ENCODE assay signal across 7 cellular contexts in the genomic region with DNA sequence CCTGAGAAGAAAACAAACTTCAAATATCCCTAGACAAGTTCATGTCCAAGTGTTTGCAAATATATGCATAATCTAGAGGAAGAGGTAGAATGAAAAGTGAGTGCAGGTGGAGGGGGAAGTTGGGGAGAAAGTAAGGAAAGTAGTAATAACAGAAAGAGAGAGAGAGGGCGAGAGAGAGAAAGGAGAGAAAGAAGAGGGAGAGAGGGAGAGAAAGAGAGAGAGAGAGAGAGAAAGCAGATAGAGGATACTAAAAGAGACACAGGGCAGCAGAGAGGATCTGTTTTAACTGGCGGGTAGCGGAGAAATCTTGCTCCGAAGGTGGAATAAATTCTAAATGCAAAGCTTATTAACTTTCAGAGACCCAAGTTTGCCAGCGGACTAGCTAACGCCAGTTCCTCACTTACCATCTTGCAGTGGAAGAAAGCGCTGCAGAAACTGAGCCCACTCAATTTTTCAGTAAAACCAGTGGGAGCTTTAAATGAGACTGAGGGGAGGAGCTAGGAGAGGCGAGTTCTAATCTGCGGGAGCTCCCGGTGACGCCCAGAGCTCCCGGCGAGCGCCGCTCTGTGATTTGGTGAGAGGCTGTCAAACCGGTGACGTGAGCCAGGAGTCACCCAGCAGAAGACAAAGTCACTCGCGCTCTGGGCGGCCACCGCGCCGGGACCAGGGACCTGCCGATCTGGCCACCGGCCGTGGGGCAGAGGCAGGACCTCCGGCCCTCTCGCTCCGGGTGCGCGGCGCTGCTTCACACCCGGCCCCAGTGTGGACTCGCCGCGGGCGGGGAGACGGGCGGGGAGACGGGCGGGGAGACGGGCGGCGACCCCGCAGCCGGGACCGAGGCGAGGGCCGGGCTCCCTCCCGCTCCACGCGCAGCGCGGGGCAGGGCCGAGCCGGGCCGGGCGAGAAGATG.
DNase-seq lines count a peak whose midpoint lies in the region; TF ChIP-seq lines count a peak whose summit lies in the region.

A gene with protein sequence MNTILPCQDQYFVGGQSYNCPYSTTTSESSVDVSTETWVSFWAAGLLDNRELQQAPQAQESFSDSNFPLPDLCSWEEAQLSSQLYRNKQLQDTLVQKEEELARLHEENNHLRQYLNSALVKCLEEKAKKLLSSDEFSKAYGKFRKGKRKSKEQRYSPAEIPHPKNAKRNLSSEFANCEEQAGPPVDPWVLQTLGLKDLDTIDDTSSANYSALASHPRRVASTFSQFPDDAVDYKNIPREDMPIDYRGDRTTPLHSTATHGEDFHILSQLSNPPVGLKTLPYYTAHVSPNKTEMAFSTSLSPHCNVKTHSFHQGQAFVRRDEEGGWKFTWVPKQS (minus strand): TSS at position 486 of the 910 bp plus-strand sequence. CDS start 79 bp downstream, at position 407.

- peak within 1 kb of the TSS; percentile 32 for H3K4me3 ChIP-seq in HAP-1
- H3K4me3 ChIP-seq in MM.1S (ENCODE audit: low read length), result peak within 1 kb of the TSS; percentile 66
- H3K4me3 ChIP-seq in fibroblast of mammary gland (ENCODE audit: control insufficient read depth, low read depth, low read length), result peak within 1 kb of the TSS; percentile 67
- peak within 1 kb of the TSS; percentile 64 to 75 for H3K4me3 ChIP-seq in muscle layer of colon (ENCODE audit: low read depth in 1 of 2, low read length in 2 of 2)
- peak within 1 kb of the TSS; percentile 78 for H3K4me3 ChIP-seq in stomach smooth muscle (ENCODE audit: low read length in 2 of 2)

- H3K36me3 ChIP-seq in HAP-1 (replicated peaks), result no peaks in the 10 kb centered on the region
- no peaks in the 10 kb centered on the region for H3K36me3 ChIP-seq in MM.1S (replicated peaks; ENCODE audit: insufficient read depth, low read length)
- no peaks in the 10 kb centered on the region for H3K36me3 ChIP-seq in muscle layer of colon (ENCODE audit: insufficient read depth, low read length)
- no peaks in the 10 kb centered on the region for H3K36me3 ChIP-seq in stomach smooth muscle (ENCODE audit: control insufficient read depth in 2 of 2, insufficient read depth in 2 of 2, low read length in 2 of 2)

- H3K9me3 ChIP-seq in HAP-1 (no peaks in the 10 kb centered on the region), MM.1S (replicated peaks; ENCODE audit: insufficient read depth, low read length) (no peaks in the 10 kb centered on the region), muscle layer of colon (ENCODE audit: low read length) (no peaks in the 10 kb centered on the region), stomach smooth muscle (ENCODE audit: control insufficient read depth in 2 of 2, low read length in 2 of 2) (no peaks in the 10 kb centered on the region)

- no peaks in the 10 kb centered on the region for H3F3A ChIP-seq in MM.1S (ENCODE audit: insufficient read depth, low read length)

- H3K4me2 ChIP-seq in MM.1S (ENCODE audit: low read depth, low read length), result peak within 1 kb of the TSS; percentile 79

- no peaks in the 10 kb centered on the region for H3K79me2 ChIP-seq in MM.1S (ENCODE audit: low read length)

- no peak for TF ChIP-seq CTCF in GM13977 (IDR thresholded peaks at IDR 0.05; ENCODE audit: extremely low read depth, insufficient read depth, missing control alignments)
- TF ChIP-seq CTCF in MM.1S (IDR thresholded peaks at IDR 0.05; ENCODE audit: low read length), result no peak
- TF ChIP-seq CTCF in fibroblast of mammary gland (conservative IDR thresholded peaks at IDR 0.05; ENCODE audit: control insufficient read depth, insufficient read depth, low read depth, low read length), result no peak

- H3K9me2 ChIP-seq in MM.1S (replicated peaks; ENCODE audit: insufficient read depth, low read length), result no peaks in the 10 kb centered on the region

- H3K27ac ChIP-seq in MM.1S (ENCODE audit: low read length) (no peak within 1 kb of the TSS), muscle layer of colon (ENCODE audit: low read depth, low read length) (peak within 1 kb of the TSS; percentile 19), stomach smooth muscle (ENCODE audit: low read length) (no peak within 1 kb of the TSS)

- in situ Hi-C loops in GM13977 (cut with MboI; ENCODE audit: low pct_unique_long_range_greater_than_20kb, low sequenced_read_pairs, unreplicated experiment) (no loop called here), HAP-1 (cut with MboI; ENCODE audit: low sequenced_read_pairs) (no loop called here)

- peak within 1 kb of the TSS; percentile 76 for H2AFZ ChIP-seq in MM.1S (ENCODE audit: low read length)

- H3K9ac ChIP-seq in MM.1S (ENCODE audit: low read length) (peak within 1 kb of the TSS; percentile 35; the same call in 1 of the 2 replicates), muscle layer of colon (ENCODE audit: low read length) (no peak within 1 kb of the TSS), stomach smooth muscle (ENCODE audit: low read length in 2 of 2) (peak within 1 kb of the TSS; percentile 37 to 61)

- DNase-seq in GM13977 (ENCODE audit: low spot score), result peak; percentile 49
- peak; percentile 57 to 82 for DNase-seq in HAP-1 (ENCODE audit: low spot score in 2 of 2)
- DNase-seq in MM.1S, result peak; percentile 93
- peak; percentile 65 for DNase-seq in activated CD8-positive, alpha-beta memory T cell treated with anti-CD3 and anti-CD28 coated beads, Interleukin-2, amount 50 U/mL, for 48 hours
- DNase-seq in fibroblast of mammary gland (ENCODE audit: low read depth), result peak; percentile 76

- H3K27me3 ChIP-seq in HAP-1 (ENCODE audit: low read depth), result peaks cover 16% of the 10 kb centered on the region
- H3K27me3 ChIP-seq in MM.1S (replicated peaks; ENCODE audit: insufficient read depth, low read length), result no peaks in the 10 kb centered on the region
- H3K27me3 ChIP-seq in muscle layer of colon (ENCODE audit: control insufficient read depth in 1 of 2, insufficient read depth in 2 of 2, low read length in 2 of 2), result no peaks in the 10 kb centered on the region
- no peaks in the 10 kb centered on the region for H3K27me3 ChIP-seq in stomach smooth muscle (ENCODE audit: control insufficient read depth in 1 of 2, insufficient read depth in 2 of 2, low read length in 2 of 2)

- no peaks in the 10 kb centered on the region for H3K4me1 ChIP-seq in HAP-1
- H3K4me1 ChIP-seq in MM.1S (ENCODE audit: low read length), result no peaks in the 10 kb centered on the region
- no peaks in the 10 kb centered on the region for H3K4me1 ChIP-seq in muscle layer of colon (ENCODE audit: insufficient read depth, low read length)
- no peaks in the 10 kb centered on the region for H3K4me1 ChIP-seq in stomach smooth muscle (ENCODE audit: control insufficient read depth, insufficient read depth, low read length)

- H4K20me1 ChIP-seq in MM.1S (ENCODE audit: insufficient read depth, low read length), result no peaks in the 10 kb centered on the region
